ENCODE assay signal across 12 cellular contexts in genomic region chr12:53561590-53561953, GRCh38. TPM values are rescaled to one million over a fixed set of nuclear protein-coding genes. Genes with fewer than 3 reads are reported as not detected.
A peak's percentile ranks its signal among the peaks of the same experiment; 100 is the strongest.
DNase-seq lines count a peak whose midpoint lies in the region; ATAC-seq and TF ChIP-seq lines count a peak whose summit lies in the region.
"Had no signal": no experiment of that assay in that cellular context is flagged by ENCODE, and none has a peak within 500 bp of the region (broad histone marks: within the 10 kb centered on the region; RNA-seq: fewer than 3 reads in every experiment).

No MANE protein-coding gene starts in this region.

- H3K27me3 Mint-ChIP-seq in activated CD8-positive, alpha-beta T cell treated with anti-CD3 and anti-CD28 coated beads for 36 hours, result no peaks in the 10 kb centered on the region
- H3K27me3 Mint-ChIP-seq in activated CD8-positive, alpha-beta T cell treated with anti-CD3 and anti-CD28 coated beads, Interleukin-2, amount 10 ng/mL, durations not matched to agents 7 days and 5 days (ENCODE audit: low read depth), result no peaks in the 10 kb centered on the region
- H3K27me3 Mint-ChIP-seq: CD4-positive, alpha-beta memory T cell had no signal

- TF ChIP-seq CTCF in activated CD8-positive, alpha-beta T cell treated with anti-CD3 and anti-CD28 coated beads for 36 hours (IDR thresholded peaks at IDR 0.05), result no peak
- TF ChIP-seq CTCF in stomach (IDR thresholded peaks at IDR 0.05), result no peak

- intact Hi-C loops in activated CD8-positive, alpha-beta T cell treated with anti-CD3 and anti-CD28 coated beads for 36 hours (cut with micrococcal nuclease), result no loop called here
- intact Hi-C loops in stomach (cut with DNase I; ENCODE audit: low total_unique reads), result loop anchor here (10.0 kb wide), 1 partner anchor 53 kb away; no protein-coding TSS in a partner anchor

- peaks cover 3% of the 10 kb centered on the region for H3K36me3 Mint-ChIP-seq in activated CD8-positive, alpha-beta T cell treated with anti-CD3 and anti-CD28 coated beads for 36 hours (ENCODE audit: low read depth)
- H3K36me3 Mint-ChIP-seq in activated CD8-positive, alpha-beta T cell treated with anti-CD3 and anti-CD28 coated beads, Interleukin-2, amount 10 ng/mL, durations not matched to agents 7 days and 5 days (ENCODE audit: low read depth), result peaks cover 11% of the 10 kb centered on the region

- CTCF ChIA-PET in activated CD8-positive, alpha-beta T cell treated with anti-CD3 and anti-CD28 coated beads for 36 hours (lab: Charles Lee), result interaction anchor here (0.8 to 1.0 kb wide), 3 partner anchors 10 to 17 kb away, joined by 3 to 4 read pairs (median 3); no protein-coding TSS in a partner anchor
- CTCF ChIA-PET in activated CD8-positive, alpha-beta T cell treated with anti-CD3 and anti-CD28 coated beads, Interleukin-2, amount 10 ng/mL, durations not matched to agents 7 days and 5 days (lab: Charles Lee), result interaction anchor here (1.1 to 2.0 kb wide), 2 partner anchors 18 to 114 kb away, joined by 4 to 8 read pairs; partner anchors contain the start of gene ATP5MC2

- H3K9me3 ChIP-seq in stomach, result no peaks in the 10 kb centered on the region

- peaks cover 41% of the 10 kb centered on the region for H3K4me1 Mint-ChIP-seq in activated CD8-positive, alpha-beta T cell treated with anti-CD3 and anti-CD28 coated beads for 36 hours (ENCODE audit: low read depth)
- peaks cover 31% of the 10 kb centered on the region for H3K4me1 Mint-ChIP-seq in activated CD8-positive, alpha-beta T cell treated with anti-CD3 and anti-CD28 coated beads, Interleukin-2, amount 10 ng/mL, durations not matched to agents 7 days and 5 days (ENCODE audit: low read depth)

- peak; percentile 74 for ATAC-seq in activated CD8-positive, alpha-beta T cell treated with anti-CD3 and anti-CD28 coated beads for 36 hours
- ATAC-seq in activated CD8-positive, alpha-beta T cell treated with anti-CD3 and anti-CD28 coated beads, Interleukin-2, amount 10 ng/mL, durations not matched to agents 7 days and 5 days, result no peak
- ATAC-seq in HG02623 (IDR thresholded peaks at IDR 0.05; ENCODE audit: unreplicated experiment), result no peak

- peak overlapping the region in 3 of 5 donors; percentile 13 to 49 (median 48) for H3K27ac ChIP-seq in stomach

- H3K36me3 ChIP-seq in stomach, result no peaks in the 10 kb centered on the region

- no peaks in the 10 kb centered on the region for H3K27me3 ChIP-seq in stomach

- TF ChIP-seq POLR2A in stomach (IDR thresholded peaks at IDR 0.05), result no peak

- no peak overlapping the region for H3K4me3 ChIP-seq in stomach

- H3K4me3 Mint-ChIP-seq in activated CD8-positive, alpha-beta T cell treated with anti-CD3 and anti-CD28 coated beads for 36 hours, result no peak overlapping the region
- no peak overlapping the region for H3K4me3 Mint-ChIP-seq in activated CD8-positive, alpha-beta T cell treated with anti-CD3 and anti-CD28 coated beads, Interleukin-2, amount 10 ng/mL, durations not matched to agents 7 days and 5 days
- H3K4me3 Mint-ChIP-seq: CD4-positive, alpha-beta memory T cell had no signal

- H3K4me1 ChIP-seq in stomach, result peaks cover 7 to 68% (median 41%) of the 10 kb centered on the region in 4 donors

- WGBS in stomach, 5 donors, result 50 to 80% (median 72%) methylated on average over 1 of the region's 1 CpG

- no peak for DNase-seq in activated CD8-positive, alpha-beta T cell treated with anti-CD3 and anti-CD28 coated beads for 36 hours
- DNase-seq in activated CD8-positive, alpha-beta T cell treated with anti-CD3 and anti-CD28 coated beads, Interleukin-2, amount 10 ng/mL, durations not matched to agents 7 days and 5 days, result no peak
- DNase-seq in SW 1271 (lab: John Stamatoyannopoulos, UW) (peak; percentile 59 to 95), fibroblast of peridontal ligament (ENCODE audit: extremely low read depth) (peak; percentile 88), stomach (no peak), NCI-H748 (lab: John Stamatoyannopoulos, UW; ENCODE audit: unreplicated experiment) (no peak), NCI-H146 (lab: John Stamatoyannopoulos, UW) (no peak)
- DNase-seq: activated naive CD4-positive, alpha-beta T cell treated with anti-CD3 and anti-CD28 coated beads, Interleukin-2, amount 50 U/mL, for 16 hours; CD4-positive, alpha-beta memory T cell; NCI-H510A; occipital lobe had no signal

- TF ChIP-seq EP300 in stomach (IDR thresholded peaks at IDR 0.05), result no peak

- peak overlapping the region; percentile 63 for H3K27ac Mint-ChIP-seq in activated CD8-positive, alpha-beta T cell treated with anti-CD3 and anti-CD28 coated beads for 36 hours
- no peak overlapping the region for H3K27ac Mint-ChIP-seq in activated CD8-positive, alpha-beta T cell treated with anti-CD3 and anti-CD28 coated beads, Interleukin-2, amount 10 ng/mL, durations not matched to agents 7 days and 5 days

- H3K9me3 Mint-ChIP-seq in activated CD8-positive, alpha-beta T cell treated with anti-CD3 and anti-CD28 coated beads for 36 hours, result no peaks in the 10 kb centered on the region
- no peaks in the 10 kb centered on the region for H3K9me3 Mint-ChIP-seq in activated CD8-positive, alpha-beta T cell treated with anti-CD3 and anti-CD28 coated beads, Interleukin-2, amount 10 ng/mL, durations not matched to agents 7 days and 5 days (ENCODE audit: insufficient read depth)
- H3K9me3 Mint-ChIP-seq: CD4-positive, alpha-beta memory T cell had no signal

- POLR2A ChIA-PET in activated CD8-positive, alpha-beta T cell treated with anti-CD3 and anti-CD28 coated beads for 36 hours (lab: Charles Lee), result interaction anchor here (1.5 kb wide), 1 partner anchor 11 kb away, joined by 3 read pairs; no protein-coding TSS in a partner anchor
- POLR2A ChIA-PET in activated CD8-positive, alpha-beta T cell treated with anti-CD3 and anti-CD28 coated beads, Interleukin-2, amount 10 ng/mL, durations not matched to agents 7 days and 5 days (lab: Charles Lee), result no interaction called here

RNA-seq across cellular contexts. Expression of gene NPFF, which starts 54.3 kb away (rescaled TPM):
- not detected for total RNA-seq in activated CD8-positive, alpha-beta T cell treated with anti-CD3 and anti-CD28 coated beads for 36 hours
- not detected for total RNA-seq in activated CD8-positive, alpha-beta T cell treated with anti-CD3 and anti-CD28 coated beads, Interleukin-2, amount 10 ng/mL, durations not matched to agents 7 days and 5 days
- not detected for total RNA-seq in stomach
- polyA plus RNA-seq in stomach, result not detected
- total RNA-seq: CD4-positive, alpha-beta memory T cell; occipital lobe had no signal
- polyA plus RNA-seq: CD4-positive, alpha-beta memory T cell had no signal

Comparison
In these comparisons a context has a peak if more than half of its experiments do, and no peak if none do; other contexts are left out.
1. DNase-seq: peak in SW 1271 (2 of 2) and fibroblast of peridontal ligament (single experiment); none in activated CD8-positive, alpha-beta T cell treated with anti-CD3 and anti-CD28 coated beads for 36 hours (single experiment), activated CD8-positive, alpha-beta T cell treated with anti-CD3 and anti-CD28 coated beads, Interleukin-2, amount 10 ng/mL, durations not matched to agents 7 days and 5 days (single experiment), stomach (single experiment), NCI-H748 (single experiment) and NCI-H146 (single experiment).